Comparison of ENCODE assay signal across 22 cellular contexts in the genomic region with DNA sequence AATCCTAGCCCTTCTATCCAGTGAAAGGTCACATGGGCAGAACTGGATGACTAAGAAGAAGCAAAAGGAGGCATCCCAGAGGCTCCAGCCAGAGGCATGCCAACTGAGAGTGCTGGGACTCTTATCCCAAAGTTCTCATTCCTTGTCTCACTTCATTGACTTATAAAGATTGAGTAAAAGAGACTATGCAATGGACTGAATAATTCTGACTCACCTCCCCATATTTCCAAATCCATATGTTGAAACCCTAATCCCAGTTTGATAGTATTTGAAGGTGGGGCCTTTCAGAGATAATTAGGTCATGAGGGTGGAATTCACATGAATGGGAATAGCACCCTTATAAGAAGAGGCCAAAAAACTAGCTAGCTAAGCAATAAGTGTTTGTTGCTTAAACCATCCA.
DNase-seq lines count a peak whose midpoint lies in the region; ATAC-seq and TF ChIP-seq lines count a peak whose summit lies in the region.
"Had no signal": no experiment of that assay in that cellular context is flagged by ENCODE, and none has a peak within 500 bp of the region (broad histone marks: within the 10 kb centered on the region; RNA-seq: fewer than 3 reads in every experiment).

No MANE protein-coding gene starts in this region.

- BruUV-seq in MCF 10A (replicated peaks; lab: Mats Ljungman, UMichigan): no TSS peak

- peaks cover 14% of the 10 kb centered on the region for H3K4me1 Mint-ChIP-seq in MCF 10A (ENCODE audit: insufficient read depth, unreplicated experiment)
- H3K4me1 Mint-ChIP-seq: CD8-positive, alpha-beta memory T cell had no signal

- H3K4me1 ChIP-seq in breast epithelium (no peaks in the 10 kb centered on the region), foreskin keratinocyte (no peaks in the 10 kb centered on the region), BE2C (no peaks in the 10 kb centered on the region), upper lobe of left lung (no peaks in the 10 kb centered on the region)

- TF ChIP-seq EP300 in upper lobe of left lung (IDR thresholded peaks at IDR 0.05): no peak

- no peaks in the 10 kb centered on the region for H3K27me3 Mint-ChIP-seq in MCF 10A (ENCODE audit: insufficient read depth, unreplicated experiment)

- H3K27ac ChIP-seq in breast epithelium (no peak overlapping the region), foreskin keratinocyte (no peak overlapping the region), upper lobe of left lung (no peak overlapping the region)
- H3K27ac ChIP-seq: 22Rv1 had no signal

- ATAC-seq in foreskin keratinocyte: peak; percentile 64
- ATAC-seq in GM18519 (IDR thresholded peaks at IDR 0.05; ENCODE audit: low FRiP score, unreplicated experiment): no peak
- no peak for ATAC-seq in upper lobe of left lung (ENCODE audit: low FRiP score in 2 of 2)

- no peaks in the 10 kb centered on the region for H3K9me3 Mint-ChIP-seq in MCF 10A (ENCODE audit: unreplicated experiment)
- H3K9me3 Mint-ChIP-seq: CD8-positive, alpha-beta memory T cell had no signal

- no peaks in the 10 kb centered on the region for H3K27me3 ChIP-seq in breast epithelium
- H3K27me3 ChIP-seq in foreskin keratinocyte: peaks cover 22% of the 10 kb centered on the region
- no peaks in the 10 kb centered on the region for H3K27me3 ChIP-seq in BE2C
- H3K27me3 ChIP-seq in upper lobe of left lung: no peaks in the 10 kb centered on the region

- H3K4me3 Mint-ChIP-seq in MCF 10A (ENCODE audit: unreplicated experiment): no peak overlapping the region
- H3K4me3 Mint-ChIP-seq: CD8-positive, alpha-beta memory T cell had no signal

- no peaks in the 10 kb centered on the region for H3K36me3 ChIP-seq in breast epithelium
- no peaks in the 10 kb centered on the region for H3K36me3 ChIP-seq in BE2C
- no peaks in the 10 kb centered on the region for H3K36me3 ChIP-seq in upper lobe of left lung

- TF ChIP-seq POLR2A in breast epithelium (IDR thresholded peaks at IDR 0.05) (no peak), upper lobe of left lung (IDR thresholded peaks at IDR 0.05) (no peak)

- H3K36me3 Mint-ChIP-seq in MCF 10A (ENCODE audit: insufficient read depth, unreplicated experiment): no peaks in the 10 kb centered on the region
- H3K36me3 Mint-ChIP-seq: CD8-positive, alpha-beta memory T cell had no signal

- POLR2A ChIA-PET in MCF 10A (lab: Yijun Ruan, JAX): interaction anchor here (0.6 to 1.1 kb wide), 3 partner anchors 16 to 584 kb away, joined by 3 read pairs; no protein-coding TSS in a partner anchor

- H3K4me3 ChIP-seq in breast epithelium: no peak overlapping the region
- no peak overlapping the region for H3K4me3 ChIP-seq in epithelial cell of esophagus (ENCODE audit: low read length)
- H3K4me3 ChIP-seq in BE2C (ENCODE audit: low read depth, low read length): no peak overlapping the region
- no peak overlapping the region for H3K4me3 ChIP-seq in upper lobe of left lung

- CTCF ChIA-PET in MCF 10A (lab: Yijun Ruan, JAX): no interaction called here

- intact Hi-C loops in MCF 10A (cut with micrococcal nuclease): no loop called here
- intact Hi-C loops in breast epithelium (cut with DNase I; ENCODE audit: low total_unique reads): no loop called here

- peak; percentile 89 for DNase-seq in MCF 10A (ENCODE audit: unreplicated experiment)
- no peak for DNase-seq in breast epithelium (ENCODE audit: low spot score in 2 of 2)
- DNase-seq in epithelial cell of esophagus (ENCODE audit: low read depth): peak; percentile 82
- DNase-seq in foreskin keratinocyte: peak; percentile 57 to 81
- no peak for DNase-seq in HK-2 (ENCODE audit: unreplicated experiment)
- no peak for DNase-seq in BE2C
- DNase-seq in upper lobe of left lung: no peak
- DNase-seq: ACHN; C1 segment of cervical spinal cord; Calu3; CD8-positive, alpha-beta memory T cell; DMS153; Kasumi-1; NCI-H1092; NCI-H1694; NCI-H2081 treated with DMSO at 0.1 percent for 48 hours; NCI-H2171 treated with DMSO at 0.1 percent for 48 hours; NCI-H446 treated with DMSO at 0.1 percent for 48 hours; OCI-M1; Right ventricle myocardium superior had no signal

- no peaks in the 10 kb centered on the region for H3K9me3 ChIP-seq in breast epithelium
- no peaks in the 10 kb centered on the region for H3K9me3 ChIP-seq in BE2C
- no peaks in the 10 kb centered on the region for H3K9me3 ChIP-seq in upper lobe of left lung

- H3K27ac Mint-ChIP-seq in MCF 10A (ENCODE audit: low read depth, unreplicated experiment): no peak overlapping the region
- H3K27ac Mint-ChIP-seq: CD8-positive, alpha-beta memory T cell had no signal

- TF ChIP-seq CTCF in MCF 10A (IDR thresholded peaks at IDR 0.05; ENCODE audit: unreplicated experiment) (no peak), breast epithelium (IDR thresholded peaks at IDR 0.05) (no peak), epithelial cell of esophagus (IDR thresholded peaks at IDR 0.05; ENCODE audit: insufficient read depth, low read depth, low read length, missing control alignments) (no peak), foreskin keratinocyte (conservative IDR thresholded peaks at IDR 0.05) (no peak), BE2C (IDR thresholded peaks at IDR 0.05; ENCODE audit: low read depth, low read length) (no peak), upper lobe of left lung (IDR thresholded peaks at IDR 0.05) (no peak)

Comparison
In these comparisons a context has a peak if more than half of its experiments do, and no peak if none do; other contexts are left out.
1. DNase-seq: peak in MCF 10A (single experiment), epithelial cell of esophagus (single experiment) and foreskin keratinocyte (2 of 2); none in breast epithelium (0 of 2), HK-2 (single experiment), BE2C (single experiment) and upper lobe of left lung (0 of 2).